ENCODE assay signal across 13 cellular contexts in the genomic region with DNA sequence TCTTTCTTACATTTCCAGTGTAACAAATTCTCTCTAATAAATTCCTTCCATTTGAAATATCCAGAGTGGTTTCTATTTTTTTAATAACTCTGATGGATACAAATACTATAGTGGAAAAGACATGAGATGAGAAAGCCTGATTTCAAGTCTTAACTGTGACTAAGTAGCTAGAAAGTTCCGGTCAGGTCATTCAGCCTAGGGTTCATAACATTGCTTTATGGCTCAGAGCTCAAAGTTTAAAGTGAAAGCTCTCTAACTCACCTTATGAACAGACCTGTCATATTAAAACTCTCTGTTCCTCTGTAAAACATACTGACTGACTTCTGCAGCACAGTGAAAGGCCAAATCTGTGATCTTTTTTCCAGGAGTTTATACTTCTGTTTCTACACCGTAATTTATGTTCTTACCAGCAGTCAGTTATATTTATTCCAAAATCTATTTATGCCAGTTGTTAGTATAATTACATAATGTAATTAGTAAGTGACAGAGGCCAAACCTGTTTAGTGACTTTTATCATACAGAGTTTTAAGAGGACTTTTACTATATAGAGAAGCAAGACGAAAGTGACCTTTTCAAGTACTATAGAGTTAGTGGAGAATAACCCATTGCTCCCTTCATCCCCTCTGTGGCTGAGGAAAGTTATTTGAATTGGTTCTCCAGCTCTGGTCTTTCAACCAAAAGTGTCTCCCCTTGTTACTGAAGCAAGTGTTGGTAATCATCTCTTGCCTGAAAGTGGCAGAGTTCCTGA.
A peak's percentile ranks its signal among the peaks of the same experiment; 100 is the strongest.
DNase-seq lines count a peak whose midpoint lies in the region; ATAC-seq, FAIRE-seq and TF ChIP-seq lines count a peak whose summit lies in the region.
"Had no signal": no experiment of that assay in that cellular context is flagged by ENCODE, and none has a peak within 500 bp of the region (broad histone marks: within the 10 kb centered on the region; RNA-seq: fewer than 3 reads in every experiment).

No MANE protein-coding gene starts in this region.

- ATAC-seq in HG02885 (IDR thresholded peaks at IDR 0.05; ENCODE audit: poor library complexity, unreplicated experiment) (peak; percentile 72), HG03575 (IDR thresholded peaks at IDR 0.05; ENCODE audit: extremely low read depth, insufficient number of reproducible peaks, low FRiP score, unreplicated experiment) (peak; percentile 73), GM19467 (IDR thresholded peaks at IDR 0.05; ENCODE audit: unreplicated experiment) (no peak)
- ATAC-seq: activated CD8-positive, alpha-beta T cell treated with anti-CD3 and anti-CD28 coated beads, Interleukin-2, amount 10 ng/mL, durations not matched to agents 7 days and 5 days had no signal

- no peaks in the 10 kb centered on the region for H3K36me3 Mint-ChIP-seq in T-helper 2 cell treated with Interferon-gamma antibody and Interleukin-4, amounts not matched to agents 5 μg/mL and 100 μg/mL, for 36 hours (ENCODE audit: low read depth)

- H3K4me3 Mint-ChIP-seq in T-helper 2 cell treated with Interferon-gamma antibody and Interleukin-4, amounts not matched to agents 5 μg/mL and 100 μg/mL, for 36 hours, result no peak overlapping the region
- H3K4me3 Mint-ChIP-seq: activated CD8-positive, alpha-beta T cell treated with anti-CD3 and anti-CD28 coated beads, Interleukin-2, amount 10 ng/mL, durations not matched to agents 7 days and 5 days had no signal

- no peak overlapping the region for H3K27ac Mint-ChIP-seq in T-helper 2 cell treated with Interferon-gamma antibody and Interleukin-4, amounts not matched to agents 5 μg/mL and 100 μg/mL, for 36 hours
- H3K27ac Mint-ChIP-seq: activated CD8-positive, alpha-beta T cell treated with anti-CD3 and anti-CD28 coated beads, Interleukin-2, amount 10 ng/mL, durations not matched to agents 7 days and 5 days had no signal

- H3K27me3 Mint-ChIP-seq in T-helper 2 cell treated with Interferon-gamma antibody and Interleukin-4, amounts not matched to agents 5 μg/mL and 100 μg/mL, for 36 hours (ENCODE audit: low read depth), result no peaks in the 10 kb centered on the region

- DNase-seq in GM12891 (ENCODE audit: insufficient read length, low spot score) (no peak), GM20000 (ENCODE audit: low spot score) (peak; percentile 7), HuH-7.5 (ENCODE audit: low spot score) (no peak), NCI-H1694 (lab: John Stamatoyannopoulos, UW) (no peak)
- DNase-seq in T-helper 2 cell treated with Interferon-gamma antibody and Interleukin-4, amounts not matched to agents 5 μg/mL and 100 μg/mL, for 36 hours (ENCODE audit: low spot score), result no peak
- DNase-seq: activated CD8-positive, alpha-beta T cell treated with anti-CD3 and anti-CD28 coated beads, Interleukin-2, amount 10 ng/mL, durations not matched to agents 7 days and 5 days; H7; MM.1S; NCI-H526 had no signal

- TF ChIP-seq CTCF in GM20000 (IDR thresholded peaks at IDR 0.05; ENCODE audit: extremely low read depth, missing control alignments), result no peak

- no peaks in the 10 kb centered on the region for H3K4me1 Mint-ChIP-seq in T-helper 2 cell treated with Interferon-gamma antibody and Interleukin-4, amounts not matched to agents 5 μg/mL and 100 μg/mL, for 36 hours (ENCODE audit: low read depth)

- TF ChIP-seq POLR2A in GM12891 (IDR thresholded peaks at IDR 0.05; ENCODE audit: low read depth, low read length), result no peak

- FAIRE-seq in GM12891 (lab: Jason Lieb, UNC), result no peak
- FAIRE-seq: endometrium had no signal

- no peaks in the 10 kb centered on the region for H3K9me3 Mint-ChIP-seq in T-helper 2 cell treated with Interferon-gamma antibody and Interleukin-4, amounts not matched to agents 5 μg/mL and 100 μg/mL, for 36 hours

TF ChIP-seq in GM12891, 5 proteins besides CTCF, POLR2A, EP300 and RAD21:
- TF ChIP-seq POU2F2 (IDR thresholded peaks at IDR 0.05; ENCODE audit: low read depth, low read length), result no peak
- TF ChIP-seq PAX5 (IDR thresholded peaks at IDR 0.05; ENCODE audit: insufficient read depth, low read length, severe bottlenecking), result no peak
- TF ChIP-seq SPI1 (IDR thresholded peaks at IDR 0.05; ENCODE audit: low read depth, low read length), result peak; percentile 46; the same call in 1 of the 2 replicates
